ENCODE assay signal across 1 cellular context in genomic region chr11:125625594-125626380, GRCh38.
A peak's percentile ranks its signal among the peaks of the same experiment; 100 is the strongest.
TF ChIP-seq lines count a peak whose summit lies in the region.

No MANE protein-coding gene starts in this region.

TF ChIP-seq in K562, 482 proteins besides CTCF, POLR2A, EP300 and RAD21 (continued from another document and continues in another):
- TF ChIP-seq ZNF592 (IDR thresholded peaks at IDR 0.05) (peak; percentile 90; the same call in 1 of the 2 replicates), TSC22D4 (tag; IDR thresholded peaks at IDR 0.05) (no peak), EHMT2 (IDR thresholded peaks at IDR 0.05) (peak; percentile 43; the same call in 1 of the 2 replicates), MED1 (CRISPR knock-in tag; IDR thresholded peaks at IDR 0.05; ENCODE audit: borderline replicate concordance) (no peak), HSF4 (CRISPR knock-in tag; IDR thresholded peaks at IDR 0.05; ENCODE audit: borderline replicate concordance) (no peak), PHB2 (IDR thresholded peaks at IDR 0.05; ENCODE audit: low read depth) (no peak; the same call in 1 of the 2 replicates), MAFG (tag; conservative IDR thresholded peaks at IDR 0.05) (no peak), POU5F1 (IDR thresholded peaks at IDR 0.05; ENCODE audit: borderline replicate concordance, low read depth, low read length, partially characterized antibody) (no peak), WHSC1 (IDR thresholded peaks at IDR 0.05; ENCODE audit: low read length) (no peak), MEIS2 (IDR thresholded peaks at IDR 0.05; ENCODE audit: partially characterized antibody) (no peak), TBL1XR1 (IDR thresholded peaks at IDR 0.05; ENCODE audit: low read length in 2 of 2) (0 out of 4 replicates have a peak, but pooled peaks of 1 of the 2 experiments have one; percentile 25), PCBP1 (IDR thresholded peaks at IDR 0.05; ENCODE audit: low read depth, low read length, poor library complexity, severe bottlenecking) (no peak), TAF15 (IDR thresholded peaks at IDR 0.05; ENCODE audit: low read depth, low read length) (no peak), NFIX (CRISPR knock-in tag; IDR thresholded peaks at IDR 0.05; ENCODE audit: low read depth) (no peak), PHF20 (IDR thresholded peaks at IDR 0.05; ENCODE audit: partially characterized antibody) (peak; percentile 77), ZNF24 (IDR thresholded peaks at IDR 0.05) (0 out of 2 replicates have a peak, but pooled peaks have one; percentile 15), LARP7 (IDR thresholded peaks at IDR 0.05) (peak; percentile 77; the same call in 1 of the 2 replicates), NCOA2 (IDR thresholded peaks at IDR 0.05; ENCODE audit: partially characterized antibody in 2 of 2) (no peak), SIX5 (IDR thresholded peaks at IDR 0.05; ENCODE audit: borderline replicate concordance in 1 of 2, insufficient read depth in 1 of 2, low read depth in 1 of 2, low read length in 2 of 2) (no peak), MYC (IDR thresholded peaks at IDR 0.05; ENCODE audit: low read depth, low read length) (peak; percentile 75), MYC (CRISPR knock-in tag; IDR thresholded peaks at IDR 0.05; ENCODE audit: borderline replicate concordance, low read depth) (no peak), FOXJ3 (CRISPR knock-in tag; IDR thresholded peaks at IDR 0.05) (no peak), THRA (IDR thresholded peaks at IDR 0.05) (no peak), HNRNPL (IDR thresholded peaks at IDR 0.05; ENCODE audit: low read depth, low read length) (no peak), BRD9 (IDR thresholded peaks at IDR 0.05; ENCODE audit: low read depth, partially characterized antibody) (peak; percentile 90), ADNP (tag; IDR thresholded peaks at IDR 0.05) (no peak), RBM17 (IDR thresholded peaks at IDR 0.05; ENCODE audit: borderline replicate concordance, low read depth, low read length) (no peak), TEAD1 (CRISPR knock-in tag; IDR thresholded peaks at IDR 0.05) (peak; percentile 57 to 94; a peak in 3 of 4 replicates), ETS2 (tag; IDR thresholded peaks at IDR 0.05; ENCODE audit: borderline replicate concordance, poor library complexity, severe bottlenecking) (no peak), ZSCAN29 (IDR thresholded peaks at IDR 0.05) (no peak), MTF1 (CRISPR knock-in tag; IDR thresholded peaks at IDR 0.05; ENCODE audit: borderline replicate concordance) (no peak), RFX1 (IDR thresholded peaks at IDR 0.05) (no peak), ZC3H8 (IDR thresholded peaks at IDR 0.05) (peak; percentile 85; the same call in 1 of the 2 replicates)
- TF ChIP-seq, protein P1, sequence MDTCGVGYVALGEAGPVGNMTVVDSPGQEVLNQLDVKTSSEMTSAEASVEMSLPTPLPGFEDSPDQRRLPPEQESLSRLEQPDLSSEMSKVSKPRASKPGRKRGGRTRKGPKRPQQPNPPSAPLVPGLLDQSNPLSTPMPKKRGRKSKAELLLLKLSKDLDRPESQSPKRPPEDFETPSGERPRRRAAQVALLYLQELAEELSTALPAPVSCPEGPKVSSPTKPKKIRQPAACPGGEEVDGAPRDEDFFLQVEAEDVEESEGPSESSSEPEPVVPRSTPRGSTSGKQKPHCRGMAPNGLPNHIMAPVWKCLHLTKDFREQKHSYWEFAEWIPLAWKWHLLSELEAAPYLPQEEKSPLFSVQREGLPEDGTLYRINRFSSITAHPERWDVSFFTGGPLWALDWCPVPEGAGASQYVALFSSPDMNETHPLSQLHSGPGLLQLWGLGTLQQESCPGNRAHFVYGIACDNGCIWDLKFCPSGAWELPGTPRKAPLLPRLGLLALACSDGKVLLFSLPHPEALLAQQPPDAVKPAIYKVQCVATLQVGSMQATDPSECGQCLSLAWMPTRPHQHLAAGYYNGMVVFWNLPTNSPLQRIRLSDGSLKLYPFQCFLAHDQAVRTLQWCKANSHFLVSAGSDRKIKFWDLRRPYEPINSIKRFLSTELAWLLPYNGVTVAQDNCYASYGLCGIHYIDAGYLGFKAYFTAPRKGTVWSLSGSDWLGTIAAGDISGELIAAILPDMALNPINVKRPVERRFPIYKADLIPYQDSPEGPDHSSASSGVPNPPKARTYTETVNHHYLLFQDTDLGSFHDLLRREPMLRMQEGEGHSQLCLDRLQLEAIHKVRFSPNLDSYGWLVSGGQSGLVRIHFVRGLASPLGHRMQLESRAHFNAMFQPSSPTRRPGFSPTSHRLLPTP (IDR thresholded peaks at IDR 0.05; ENCODE audit: borderline replicate concordance, extremely low read depth, insufficient read length), result no peak
- TF ChIP-seq, protein P2, sequence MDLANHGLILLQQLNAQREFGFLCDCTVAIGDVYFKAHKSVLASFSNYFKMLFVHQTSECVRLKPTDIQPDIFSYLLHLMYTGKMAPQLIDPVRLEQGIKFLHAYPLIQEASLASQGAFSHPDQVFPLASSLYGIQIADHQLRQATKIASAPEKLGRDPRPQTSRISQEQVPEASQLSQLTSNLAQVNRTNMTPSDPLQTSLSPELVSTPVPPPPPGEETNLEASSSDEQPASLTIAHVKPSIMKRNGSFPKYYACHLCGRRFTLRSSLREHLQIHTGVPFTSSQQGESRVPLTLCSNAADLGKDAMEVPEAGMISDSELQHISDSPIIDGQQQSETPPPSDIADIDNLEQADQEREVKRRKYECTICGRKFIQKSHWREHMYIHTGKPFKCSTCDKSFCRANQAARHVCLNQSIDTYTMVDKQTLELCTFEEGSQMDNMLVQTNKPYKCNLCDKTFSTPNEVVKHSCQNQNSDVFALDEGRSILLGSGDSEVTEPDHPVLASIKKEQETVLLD (IDR thresholded peaks at IDR 0.05), result peak; percentile 72
- TF ChIP-seq, protein P3, sequence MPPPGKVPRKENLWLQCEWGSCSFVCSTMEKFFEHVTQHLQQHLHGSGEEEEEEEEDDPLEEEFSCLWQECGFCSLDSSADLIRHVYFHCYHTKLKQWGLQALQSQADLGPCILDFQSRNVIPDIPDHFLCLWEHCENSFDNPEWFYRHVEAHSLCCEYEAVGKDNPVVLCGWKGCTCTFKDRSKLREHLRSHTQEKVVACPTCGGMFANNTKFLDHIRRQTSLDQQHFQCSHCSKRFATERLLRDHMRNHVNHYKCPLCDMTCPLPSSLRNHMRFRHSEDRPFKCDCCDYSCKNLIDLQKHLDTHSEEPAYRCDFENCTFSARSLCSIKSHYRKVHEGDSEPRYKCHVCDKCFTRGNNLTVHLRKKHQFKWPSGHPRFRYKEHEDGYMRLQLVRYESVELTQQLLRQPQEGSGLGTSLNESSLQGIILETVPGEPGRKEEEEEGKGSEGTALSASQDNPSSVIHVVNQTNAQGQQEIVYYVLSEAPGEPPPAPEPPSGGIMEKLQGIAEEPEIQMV (tag; conservative IDR thresholded peaks at IDR 0.05; ENCODE audit: low read depth), result peak; percentile 90
- TF ChIP-seq, protein P4, sequence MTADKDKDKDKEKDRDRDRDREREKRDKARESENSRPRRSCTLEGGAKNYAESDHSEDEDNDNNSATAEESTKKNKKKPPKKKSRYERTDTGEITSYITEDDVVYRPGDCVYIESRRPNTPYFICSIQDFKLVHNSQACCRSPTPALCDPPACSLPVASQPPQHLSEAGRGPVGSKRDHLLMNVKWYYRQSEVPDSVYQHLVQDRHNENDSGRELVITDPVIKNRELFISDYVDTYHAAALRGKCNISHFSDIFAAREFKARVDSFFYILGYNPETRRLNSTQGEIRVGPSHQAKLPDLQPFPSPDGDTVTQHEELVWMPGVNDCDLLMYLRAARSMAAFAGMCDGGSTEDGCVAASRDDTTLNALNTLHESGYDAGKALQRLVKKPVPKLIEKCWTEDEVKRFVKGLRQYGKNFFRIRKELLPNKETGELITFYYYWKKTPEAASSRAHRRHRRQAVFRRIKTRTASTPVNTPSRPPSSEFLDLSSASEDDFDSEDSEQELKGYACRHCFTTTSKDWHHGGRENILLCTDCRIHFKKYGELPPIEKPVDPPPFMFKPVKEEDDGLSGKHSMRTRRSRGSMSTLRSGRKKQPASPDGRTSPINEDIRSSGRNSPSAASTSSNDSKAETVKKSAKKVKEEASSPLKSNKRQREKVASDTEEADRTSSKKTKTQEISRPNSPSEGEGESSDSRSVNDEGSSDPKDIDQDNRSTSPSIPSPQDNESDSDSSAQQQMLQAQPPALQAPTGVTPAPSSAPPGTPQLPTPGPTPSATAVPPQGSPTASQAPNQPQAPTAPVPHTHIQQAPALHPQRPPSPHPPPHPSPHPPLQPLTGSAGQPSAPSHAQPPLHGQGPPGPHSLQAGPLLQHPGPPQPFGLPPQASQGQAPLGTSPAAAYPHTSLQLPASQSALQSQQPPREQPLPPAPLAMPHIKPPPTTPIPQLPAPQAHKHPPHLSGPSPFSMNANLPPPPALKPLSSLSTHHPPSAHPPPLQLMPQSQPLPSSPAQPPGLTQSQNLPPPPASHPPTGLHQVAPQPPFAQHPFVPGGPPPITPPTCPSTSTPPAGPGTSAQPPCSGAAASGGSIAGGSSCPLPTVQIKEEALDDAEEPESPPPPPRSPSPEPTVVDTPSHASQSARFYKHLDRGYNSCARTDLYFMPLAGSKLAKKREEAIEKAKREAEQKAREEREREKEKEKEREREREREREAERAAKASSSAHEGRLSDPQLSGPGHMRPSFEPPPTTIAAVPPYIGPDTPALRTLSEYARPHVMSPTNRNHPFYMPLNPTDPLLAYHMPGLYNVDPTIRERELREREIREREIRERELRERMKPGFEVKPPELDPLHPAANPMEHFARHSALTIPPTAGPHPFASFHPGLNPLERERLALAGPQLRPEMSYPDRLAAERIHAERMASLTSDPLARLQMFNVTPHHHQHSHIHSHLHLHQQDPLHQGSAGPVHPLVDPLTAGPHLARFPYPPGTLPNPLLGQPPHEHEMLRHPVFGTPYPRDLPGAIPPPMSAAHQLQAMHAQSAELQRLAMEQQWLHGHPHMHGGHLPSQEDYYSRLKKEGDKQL (CRISPR knock-in tag; IDR thresholded peaks at IDR 0.05; ENCODE audit: borderline replicate concordance), result no peak
- TF ChIP-seq, protein P5, sequence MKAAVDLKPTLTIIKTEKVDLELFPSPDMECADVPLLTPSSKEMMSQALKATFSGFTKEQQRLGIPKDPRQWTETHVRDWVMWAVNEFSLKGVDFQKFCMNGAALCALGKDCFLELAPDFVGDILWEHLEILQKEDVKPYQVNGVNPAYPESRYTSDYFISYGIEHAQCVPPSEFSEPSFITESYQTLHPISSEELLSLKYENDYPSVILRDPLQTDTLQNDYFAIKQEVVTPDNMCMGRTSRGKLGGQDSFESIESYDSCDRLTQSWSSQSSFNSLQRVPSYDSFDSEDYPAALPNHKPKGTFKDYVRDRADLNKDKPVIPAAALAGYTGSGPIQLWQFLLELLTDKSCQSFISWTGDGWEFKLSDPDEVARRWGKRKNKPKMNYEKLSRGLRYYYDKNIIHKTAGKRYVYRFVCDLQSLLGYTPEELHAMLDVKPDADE (conservative IDR thresholded peaks at IDR 0.05; ENCODE audit: control insufficient read depth, low read depth, low read length), result peak; percentile 25
- TF ChIP-seq, protein P6, sequence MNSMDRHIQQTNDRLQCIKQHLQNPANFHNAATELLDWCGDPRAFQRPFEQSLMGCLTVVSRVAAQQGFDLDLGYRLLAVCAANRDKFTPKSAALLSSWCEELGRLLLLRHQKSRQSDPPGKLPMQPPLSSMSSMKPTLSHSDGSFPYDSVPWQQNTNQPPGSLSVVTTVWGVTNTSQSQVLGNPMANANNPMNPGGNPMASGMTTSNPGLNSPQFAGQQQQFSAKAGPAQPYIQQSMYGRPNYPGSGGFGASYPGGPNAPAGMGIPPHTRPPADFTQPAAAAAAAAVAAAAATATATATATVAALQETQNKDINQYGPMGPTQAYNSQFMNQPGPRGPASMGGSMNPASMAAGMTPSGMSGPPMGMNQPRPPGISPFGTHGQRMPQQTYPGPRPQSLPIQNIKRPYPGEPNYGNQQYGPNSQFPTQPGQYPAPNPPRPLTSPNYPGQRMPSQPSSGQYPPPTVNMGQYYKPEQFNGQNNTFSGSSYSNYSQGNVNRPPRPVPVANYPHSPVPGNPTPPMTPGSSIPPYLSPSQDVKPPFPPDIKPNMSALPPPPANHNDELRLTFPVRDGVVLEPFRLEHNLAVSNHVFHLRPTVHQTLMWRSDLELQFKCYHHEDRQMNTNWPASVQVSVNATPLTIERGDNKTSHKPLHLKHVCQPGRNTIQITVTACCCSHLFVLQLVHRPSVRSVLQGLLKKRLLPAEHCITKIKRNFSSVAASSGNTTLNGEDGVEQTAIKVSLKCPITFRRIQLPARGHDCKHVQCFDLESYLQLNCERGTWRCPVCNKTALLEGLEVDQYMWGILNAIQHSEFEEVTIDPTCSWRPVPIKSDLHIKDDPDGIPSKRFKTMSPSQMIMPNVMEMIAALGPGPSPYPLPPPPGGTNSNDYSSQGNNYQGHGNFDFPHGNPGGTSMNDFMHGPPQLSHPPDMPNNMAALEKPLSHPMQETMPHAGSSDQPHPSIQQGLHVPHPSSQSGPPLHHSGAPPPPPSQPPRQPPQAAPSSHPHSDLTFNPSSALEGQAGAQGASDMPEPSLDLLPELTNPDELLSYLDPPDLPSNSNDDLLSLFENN (IDR thresholded peaks at IDR 0.05; ENCODE audit: low read depth in 2 of 2, low read length in 2 of 2), result 0 out of 4 replicates have a peak, but pooled peaks of 1 of the 2 experiments have one; percentile 29
